38 cellular contexts compared by ENCODE assay signal in genomic region chr7:79009647-79010046, GRCh38.
"Had no signal": no experiment of that assay in that cellular context is flagged by ENCODE, and none has a peak within 500 bp of the region (broad histone marks: within the 10 kb centered on the region; RNA-seq: fewer than 3 reads in every experiment).

No MANE protein-coding gene starts in this region.

- H3K27ac ChIP-seq: ascending aorta, breast epithelium, cardiac muscle cell, coronary artery, dorsolateral prefrontal cortex, esophagus muscularis mucosa, foreskin keratinocyte, gastrocnemius medialis, heart left ventricle, WERI-Rb-1 had no signal

- ATAC-seq: activated CD4-positive, alpha-beta T cell treated with anti-CD3 and anti-CD28 coated beads for 36 hours; activated CD8-positive, alpha-beta memory T cell treated with anti-CD3 and anti-CD28 coated beads, Interleukin-2, amount 10 ng/mL, durations not matched to agents 7 days and 5 days; activated CD8-positive, alpha-beta T cell treated with anti-CD3 and anti-CD28 coated beads, Interleukin-2, amount 10 ng/mL, durations not matched to agents 7 days and 5 days; activated naive CD8-positive, alpha-beta T cell treated with anti-CD3 and anti-CD28 coated beads, Interleukin-2, amount 50 U/mL, for 24 hours; foreskin keratinocyte; gastrocnemius medialis; heart left ventricle; T-helper 17 cell had no signal

- H3K4me1 ChIP-seq: ascending aorta, breast epithelium, esophagus muscularis mucosa, foreskin keratinocyte, gastrocnemius medialis, heart left ventricle had no signal

- H3K4me1 Mint-ChIP-seq: activated CD4-positive, alpha-beta T cell treated with anti-CD3 and anti-CD28 coated beads for 36 hours; activated CD4-positive, alpha-beta T cell treated with anti-CD3 and anti-CD28 coated beads, Interleukin-2, amount 10 ng/mL, durations not matched to agents 24 days and 14 days; activated CD8-positive, alpha-beta memory T cell treated with anti-CD3 and anti-CD28 coated beads, Interleukin-2, amount 10 ng/mL, durations not matched to agents 7 days and 5 days; activated naive CD4-positive, alpha-beta T cell treated with anti-CD3 and anti-CD28 coated beads, Interleukin-2, amount 50 U/mL, for 24 hours; activated naive CD8-positive, alpha-beta T cell treated with anti-CD3 and anti-CD28 coated beads for 36 hours; activated naive CD8-positive, alpha-beta T cell treated with anti-CD3 and anti-CD28 coated beads, Interleukin-2, amount 50 U/mL, for 24 hours; brain; endodermal cell; T-helper 17 cell had no signal

- H3K4me3 Mint-ChIP-seq: activated CD4-positive, alpha-beta memory T cell treated with anti-CD3 and anti-CD28 coated beads for 36 hours; activated CD4-positive, alpha-beta T cell treated with anti-CD3 and anti-CD28 coated beads for 36 hours; activated CD4-positive, alpha-beta T cell treated with anti-CD3 and anti-CD28 coated beads, Interleukin-2, amount 10 ng/mL, durations not matched to agents 24 days and 14 days; activated CD8-positive, alpha-beta memory T cell treated with anti-CD3 and anti-CD28 coated beads, Interleukin-2, amount 10 ng/mL, durations not matched to agents 7 days and 5 days; activated CD8-positive, alpha-beta T cell treated with anti-CD3 and anti-CD28 coated beads, Interleukin-2, amount 10 ng/mL, durations not matched to agents 7 days and 5 days; activated naive CD4-positive, alpha-beta T cell treated with anti-CD3 and anti-CD28 coated beads for 36 hours; activated naive CD4-positive, alpha-beta T cell treated with anti-CD3 and anti-CD28 coated beads, Interleukin-2, amount 50 U/mL, for 24 hours; activated naive CD8-positive, alpha-beta T cell treated with anti-CD3 and anti-CD28 coated beads for 36 hours; activated naive CD8-positive, alpha-beta T cell treated with anti-CD3 and anti-CD28 coated beads, Interleukin-2, amount 50 U/mL, for 24 hours; activated T-helper 1 cell treated with anti-CD3 and anti-CD28 coated beads, Interleukin-12 subunit alpha, Interleukin-12 subunit beta, Interleukin-2, Interleukin-4 antibody, amounts not matched to agents 30 ng/mL and 10 ng/mL and 1 ng/mL, durations not matched to agents 14 hours and 24 hours and 36 hours; brain; dendritic cell treated with granulocyte-macrophage colony-stimulating factor and Interleukin-4, amounts not matched to agents 40 ng/mL and 50 ng/mL, for 4 days; endodermal cell; T-helper 17 cell; T-helper 2 cell treated with Interferon-gamma antibody and Interleukin-4, amounts not matched to agents 5 μg/mL and 100 μg/mL, for 36 hours had no signal

- H3K36me3 ChIP-seq: ascending aorta, breast epithelium, cardiac muscle cell, esophagus muscularis mucosa, gastrocnemius medialis, heart left ventricle, WERI-Rb-1 had no signal

- H3K4me3 ChIP-seq: ascending aorta, breast epithelium, cardiac muscle cell, coronary artery, dorsolateral prefrontal cortex, esophagus muscularis mucosa, gastrocnemius medialis, heart left ventricle had no signal

- H3K36me3 Mint-ChIP-seq: activated CD4-positive, alpha-beta memory T cell treated with anti-CD3 and anti-CD28 coated beads for 36 hours; activated CD8-positive, alpha-beta memory T cell treated with anti-CD3 and anti-CD28 coated beads, Interleukin-2, amount 10 ng/mL, durations not matched to agents 7 days and 5 days; activated naive CD4-positive, alpha-beta T cell treated with anti-CD3 and anti-CD28 coated beads, Interleukin-2, amount 50 U/mL, for 24 hours; activated naive CD8-positive, alpha-beta T cell treated with anti-CD3 and anti-CD28 coated beads for 36 hours; brain had no signal

- H3K27ac Mint-ChIP-seq: activated CD4-positive, alpha-beta memory T cell treated with anti-CD3 and anti-CD28 coated beads for 36 hours; activated CD4-positive, alpha-beta T cell treated with anti-CD3 and anti-CD28 coated beads for 36 hours; activated CD4-positive, alpha-beta T cell treated with anti-CD3 and anti-CD28 coated beads, Interleukin-2, amount 10 ng/mL, durations not matched to agents 24 days and 14 days; activated CD8-positive, alpha-beta memory T cell treated with anti-CD3 and anti-CD28 coated beads, Interleukin-2, amount 10 ng/mL, durations not matched to agents 7 days and 5 days; activated CD8-positive, alpha-beta T cell treated with anti-CD3 and anti-CD28 coated beads, Interleukin-2, amount 10 ng/mL, durations not matched to agents 7 days and 5 days; activated naive CD4-positive, alpha-beta T cell treated with anti-CD3 and anti-CD28 coated beads for 36 hours; activated naive CD4-positive, alpha-beta T cell treated with anti-CD3 and anti-CD28 coated beads, Interleukin-2, amount 50 U/mL, for 24 hours; activated naive CD8-positive, alpha-beta T cell treated with anti-CD3 and anti-CD28 coated beads for 36 hours; activated naive CD8-positive, alpha-beta T cell treated with anti-CD3 and anti-CD28 coated beads, Interleukin-2, amount 50 U/mL, for 24 hours; activated T-helper 1 cell treated with anti-CD3 and anti-CD28 coated beads, Interleukin-12 subunit alpha, Interleukin-12 subunit beta, Interleukin-2, Interleukin-4 antibody, amounts not matched to agents 30 ng/mL and 10 ng/mL and 1 ng/mL, durations not matched to agents 14 hours and 24 hours and 36 hours; activated T-helper 2 cell treated with anti-CD3 and anti-CD28 coated beads, Interferon-gamma antibody, Interleukin-2, Interleukin-4, amounts not matched to agents 10 μg/mL and 5 μg/mL and 100 μg/mL, durations not matched to agents 14 hours and 24 hours and 36 hours; brain; dendritic cell treated with granulocyte-macrophage colony-stimulating factor and Interleukin-4, amounts not matched to agents 40 ng/mL and 50 ng/mL, for 4 days; endodermal cell; T-helper 17 cell; T-helper 2 cell treated with Interferon-gamma antibody and Interleukin-4, amounts not matched to agents 5 μg/mL and 100 μg/mL, for 36 hours had no signal

- H3K27me3 Mint-ChIP-seq: activated CD4-positive, alpha-beta memory T cell treated with anti-CD3 and anti-CD28 coated beads for 36 hours; activated CD4-positive, alpha-beta T cell treated with anti-CD3 and anti-CD28 coated beads for 36 hours; activated CD4-positive, alpha-beta T cell treated with anti-CD3 and anti-CD28 coated beads, Interleukin-2, amount 10 ng/mL, durations not matched to agents 24 days and 14 days; activated CD8-positive, alpha-beta memory T cell treated with anti-CD3 and anti-CD28 coated beads, Interleukin-2, amount 10 ng/mL, durations not matched to agents 7 days and 5 days; activated naive CD4-positive, alpha-beta T cell treated with anti-CD3 and anti-CD28 coated beads, Interleukin-2, amount 50 U/mL, for 24 hours; activated naive CD8-positive, alpha-beta T cell treated with anti-CD3 and anti-CD28 coated beads for 36 hours; activated naive CD8-positive, alpha-beta T cell treated with anti-CD3 and anti-CD28 coated beads, Interleukin-2, amount 50 U/mL, for 24 hours; dendritic cell treated with granulocyte-macrophage colony-stimulating factor and Interleukin-4, amounts not matched to agents 40 ng/mL and 50 ng/mL, for 4 days; T-helper 17 cell had no signal

- H3K9me3 Mint-ChIP-seq: activated CD4-positive, alpha-beta memory T cell treated with anti-CD3 and anti-CD28 coated beads for 36 hours; activated CD4-positive, alpha-beta T cell treated with anti-CD3 and anti-CD28 coated beads, Interleukin-2, amount 10 ng/mL, durations not matched to agents 24 days and 14 days; activated naive CD8-positive, alpha-beta T cell treated with anti-CD3 and anti-CD28 coated beads for 36 hours; activated naive CD8-positive, alpha-beta T cell treated with anti-CD3 and anti-CD28 coated beads, Interleukin-2, amount 50 U/mL, for 24 hours; activated T-helper 1 cell treated with anti-CD3 and anti-CD28 coated beads, Interleukin-12 subunit alpha, Interleukin-12 subunit beta, Interleukin-2, Interleukin-4 antibody, amounts not matched to agents 30 ng/mL and 10 ng/mL and 1 ng/mL, durations not matched to agents 14 hours and 24 hours and 36 hours; activated T-helper 2 cell treated with anti-CD3 and anti-CD28 coated beads, Interferon-gamma antibody, Interleukin-2, Interleukin-4, amounts not matched to agents 10 μg/mL and 5 μg/mL and 100 μg/mL, durations not matched to agents 14 hours and 24 hours and 36 hours; brain; endodermal cell had no signal

- H3K9me3 ChIP-seq: ascending aorta, breast epithelium, esophagus muscularis mucosa, gastrocnemius medialis, heart left ventricle had no signal

- H3K27me3 ChIP-seq: ascending aorta, breast epithelium, cardiac muscle cell, dorsolateral prefrontal cortex, esophagus muscularis mucosa, gastrocnemius medialis, heart left ventricle had no signal

- DNase-seq: activated CD4-positive, alpha-beta memory T cell treated with anti-CD3 and anti-CD28 coated beads for 36 hours; activated CD4-positive, alpha-beta T cell treated with anti-CD3 and anti-CD28 coated beads for 36 hours; activated CD4-positive, alpha-beta T cell treated with anti-CD3 and anti-CD28 coated beads, Interleukin-2, amount 10 ng/mL, durations not matched to agents 24 days and 14 days; activated CD4-positive, CD25-positive, alpha-beta regulatory T cell; activated CD4-positive, CD25-positive, alpha-beta regulatory T cell treated with anti-CD3 and anti-CD28 coated beads, Interleukin-2, amount 50 U/mL, for 72 hours; activated CD8-positive, alpha-beta memory T cell treated with anti-CD3 and anti-CD28 coated beads, Interleukin-2, amount 10 ng/mL, durations not matched to agents 7 days and 5 days; activated CD8-positive, alpha-beta memory T cell treated with anti-CD3 and anti-CD28 coated beads, Interleukin-2, amount 50 U/mL, for 4 hours; activated CD8-positive, alpha-beta T cell treated with anti-CD3 and anti-CD28 coated beads, Interleukin-2, amount 10 ng/mL, durations not matched to agents 7 days and 5 days; activated effector memory CD4-positive, alpha-beta T cell treated with anti-CD3 and anti-CD28 coated beads, Interleukin-2, amount 50 U/mL, for 16 hours; activated naive CD4-positive, alpha-beta T cell treated with anti-CD3 and anti-CD28 coated beads for 36 hours; activated naive CD8-positive, alpha-beta T cell treated with anti-CD3 and anti-CD28 coated beads for 36 hours; activated naive CD8-positive, alpha-beta T cell treated with anti-CD3 and anti-CD28 coated beads, Interleukin-2, amount 50 U/mL, for 24 hours; activated T-cell treated with anti-CD3 and anti-CD28 coated beads, Interleukin-2, amount 50 U/mL, for 1 hour; activated T-cell treated with anti-CD3 and anti-CD28 coated beads, Interleukin-2, amount 50 U/mL, for 48 hours; central memory CD4-positive, alpha-beta T cell; dorsolateral prefrontal cortex; effector memory CD4-positive, alpha-beta T cell; endodermal cell; erythroblast; foreskin keratinocyte; gastrocnemius medialis; glutamatergic neuron; heart left ventricle; T-helper 1 cell; T-helper 17 cell; T1000; WERI-Rb-1 had no signal
